Comparison of ENCODE assay signal across 24 cellular contexts in the genomic region with DNA sequence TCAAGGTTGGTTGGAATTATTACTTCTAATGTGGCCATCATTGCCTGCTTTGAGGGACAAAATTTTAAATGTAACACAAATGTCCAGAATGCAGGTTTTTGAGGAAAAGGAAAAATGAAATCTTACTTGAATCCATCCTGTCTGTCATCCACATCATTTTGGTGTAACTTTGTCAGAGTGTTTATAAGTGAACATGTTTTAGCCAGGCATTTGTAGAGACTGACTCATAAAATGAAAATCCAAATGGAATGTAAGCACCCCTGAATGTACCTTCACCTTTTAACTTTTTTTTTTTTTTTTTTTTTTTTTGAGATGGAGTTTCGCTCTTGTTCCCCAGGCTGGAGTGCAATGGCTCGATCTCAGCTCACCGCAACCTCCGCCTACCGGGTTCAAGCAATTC.
"Had no signal": no experiment of that assay in that cellular context is flagged by ENCODE, and none has a peak within 500 bp of the region (broad histone marks: within the 10 kb centered on the region; RNA-seq: fewer than 3 reads in every experiment).

No MANE protein-coding gene starts in this region.

- ATAC-seq: activated CD4-positive, alpha-beta T cell treated with anti-CD3 and anti-CD28 coated beads for 36 hours; activated CD8-positive, alpha-beta memory T cell treated with anti-CD3 and anti-CD28 coated beads, Interleukin-2, amount 10 ng/mL, durations not matched to agents 7 days and 5 days; activated CD8-positive, alpha-beta T cell treated with anti-CD3 and anti-CD28 coated beads, Interleukin-2, amount 10 ng/mL, durations not matched to agents 7 days and 5 days; left lung; mucosa of descending colon; natural killer cell treated with Interleukin-12 subunit alpha and Interleukin-12 subunit beta and Interleukin-15 and Interleukin-18, amount 100 ng/mL, for 72 hours; upper lobe of right lung had no signal

- DNase-seq: activated CD4-positive, alpha-beta T cell treated with anti-CD3 and anti-CD28 coated beads for 36 hours; activated CD4-positive, CD25-positive, alpha-beta regulatory T cell; activated CD8-positive, alpha-beta memory T cell treated with anti-CD3 and anti-CD28 coated beads, Interleukin-2, amount 10 ng/mL, durations not matched to agents 7 days and 5 days; activated CD8-positive, alpha-beta T cell treated with anti-CD3 and anti-CD28 coated beads, Interleukin-2, amount 10 ng/mL, durations not matched to agents 7 days and 5 days; activated T-cell treated with anti-CD3 and anti-CD28 coated beads, Interleukin-2, amount 50 U/mL, for 48 hours; dorsolateral prefrontal cortex; effector memory CD4-positive, alpha-beta T cell; head of caudate nucleus; hippocampal formation; left lung; lower lobe of right lung; mesendoderm; mucosa of descending colon; stimulated activated CD4-positive, alpha-beta T cell treated with anti-CD3 and anti-CD28 coated beads, Interleukin-2, amount 100 ng/mL, for 24 hours; stimulated activated naive CD4-positive, alpha-beta T cell; tibial artery; upper lobe of right lung had no signal

- H3K27me3 Mint-ChIP-seq: activated CD4-positive, alpha-beta T cell treated with anti-CD3 and anti-CD28 coated beads for 36 hours; activated naive CD4-positive, alpha-beta T cell treated with anti-CD3 and anti-CD28 coated beads, Interleukin-2, amount 50 U/mL, for 24 hours had no signal

- H3K4me1 ChIP-seq: left lung, lower lobe of right lung, right atrium auricular region, suprapubic skin, tibial artery, upper lobe of right lung had no signal

- H3K9me3 Mint-ChIP-seq: activated naive CD4-positive, alpha-beta T cell treated with anti-CD3 and anti-CD28 coated beads, Interleukin-2, amount 50 U/mL, for 24 hours; activated T-helper 2 cell treated with anti-CD3 and anti-CD28 coated beads, Interferon-gamma antibody, Interleukin-2, Interleukin-4, amounts not matched to agents 10 μg/mL and 5 μg/mL and 100 μg/mL, durations not matched to agents 14 hours and 24 hours and 36 hours; natural killer cell treated with Interleukin-12 subunit alpha and Interleukin-12 subunit beta and Interleukin-15 and Interleukin-18, amount 100 ng/mL, for 72 hours had no signal

- H3K36me3 Mint-ChIP-seq: activated CD8-positive, alpha-beta memory T cell treated with anti-CD3 and anti-CD28 coated beads, Interleukin-2, amount 10 ng/mL, durations not matched to agents 7 days and 5 days; activated naive CD4-positive, alpha-beta T cell treated with anti-CD3 and anti-CD28 coated beads, Interleukin-2, amount 50 U/mL, for 24 hours; natural killer cell treated with Interleukin-12 subunit alpha and Interleukin-12 subunit beta and Interleukin-15 and Interleukin-18, amount 100 ng/mL, for 72 hours had no signal

- H3K4me3 ChIP-seq: coronary artery, dorsolateral prefrontal cortex, left lung, lower lobe of right lung, mucosa of descending colon, right atrium auricular region, smooth muscle cell, suprapubic skin, tibial artery, upper lobe of right lung had no signal

- H3K4me3 Mint-ChIP-seq: activated CD4-positive, alpha-beta T cell treated with anti-CD3 and anti-CD28 coated beads for 36 hours; activated CD8-positive, alpha-beta memory T cell treated with anti-CD3 and anti-CD28 coated beads, Interleukin-2, amount 10 ng/mL, durations not matched to agents 7 days and 5 days; activated CD8-positive, alpha-beta T cell treated with anti-CD3 and anti-CD28 coated beads, Interleukin-2, amount 10 ng/mL, durations not matched to agents 7 days and 5 days; activated naive CD4-positive, alpha-beta T cell treated with anti-CD3 and anti-CD28 coated beads, Interleukin-2, amount 50 U/mL, for 24 hours; natural killer cell treated with Interleukin-12 subunit alpha and Interleukin-12 subunit beta and Interleukin-15 and Interleukin-18, amount 100 ng/mL, for 72 hours had no signal

- H3K27ac Mint-ChIP-seq: activated CD4-positive, alpha-beta T cell treated with anti-CD3 and anti-CD28 coated beads for 36 hours; activated CD8-positive, alpha-beta memory T cell treated with anti-CD3 and anti-CD28 coated beads, Interleukin-2, amount 10 ng/mL, durations not matched to agents 7 days and 5 days; activated CD8-positive, alpha-beta T cell treated with anti-CD3 and anti-CD28 coated beads, Interleukin-2, amount 10 ng/mL, durations not matched to agents 7 days and 5 days; activated naive CD4-positive, alpha-beta T cell treated with anti-CD3 and anti-CD28 coated beads, Interleukin-2, amount 50 U/mL, for 24 hours; activated T-helper 2 cell treated with anti-CD3 and anti-CD28 coated beads, Interferon-gamma antibody, Interleukin-2, Interleukin-4, amounts not matched to agents 10 μg/mL and 5 μg/mL and 100 μg/mL, durations not matched to agents 14 hours and 24 hours and 36 hours; natural killer cell treated with Interleukin-12 subunit alpha and Interleukin-12 subunit beta and Interleukin-15 and Interleukin-18, amount 100 ng/mL, for 72 hours had no signal

- H3K36me3 ChIP-seq: left lung, lower lobe of right lung, right atrium auricular region, suprapubic skin, tibial artery, upper lobe of right lung had no signal

- H3K4me1 Mint-ChIP-seq: activated CD4-positive, alpha-beta T cell treated with anti-CD3 and anti-CD28 coated beads for 36 hours; activated naive CD4-positive, alpha-beta T cell treated with anti-CD3 and anti-CD28 coated beads, Interleukin-2, amount 50 U/mL, for 24 hours had no signal

- H3K27ac ChIP-seq: coronary artery, dorsolateral prefrontal cortex, left lung, lower lobe of right lung, right atrium auricular region, suprapubic skin, tibial artery, upper lobe of right lung had no signal

- H3K9me3 ChIP-seq: left lung, lower lobe of right lung, mucosa of descending colon, right atrium auricular region, suprapubic skin, tibial artery, upper lobe of right lung had no signal

- H3K27me3 ChIP-seq: left lung, right atrium auricular region, tibial artery, upper lobe of right lung had no signal
